Comparison of ENCODE assay signal across 15 cellular contexts in the genomic region with DNA sequence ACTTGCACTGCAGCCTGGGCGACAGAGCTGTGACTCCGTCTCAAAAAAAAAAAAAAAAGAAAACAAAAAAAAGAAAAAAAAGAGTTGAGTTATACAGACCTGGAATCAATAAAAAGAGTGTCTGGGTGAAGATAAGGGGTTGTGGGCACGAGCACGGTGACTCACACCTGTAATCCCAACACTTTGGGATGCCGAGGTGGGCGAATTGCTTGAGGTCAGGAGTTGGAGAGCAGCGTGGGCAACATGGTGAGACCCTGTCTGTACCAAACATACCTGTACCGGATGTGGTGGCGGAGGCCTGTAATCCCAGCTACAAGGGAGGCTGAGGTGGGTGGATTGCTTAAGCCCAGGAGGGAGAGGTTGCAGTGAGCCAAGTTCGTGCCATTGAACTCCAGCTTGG. TPM values are rescaled to one million over a fixed set of nuclear protein-coding genes. Genes with fewer than 3 reads are reported as not detected.
DNase-seq lines count a peak whose midpoint lies in the region; ATAC-seq and TF ChIP-seq lines count a peak whose summit lies in the region.
"Had no signal": no experiment of that assay in that cellular context is flagged by ENCODE, and none has a peak within 500 bp of the region (broad histone marks: within the 10 kb centered on the region; RNA-seq: fewer than 3 reads in every experiment).

No MANE protein-coding gene starts in this region.

- H3F3A ChIP-seq in GM23338 (replicated peaks; ENCODE audit: low read depth), result 0 out of 2 replicates have a peak, but pooled peaks cover 7% of the 10 kb centered on the region

- CTCF ChIA-PET in CD4-positive, alpha-beta memory T cell (lab: Charles Lee; ENCODE audit: partially characterized antibody), result interaction anchor here (0.6 kb wide), 1 partner anchor 192 kb away, joined by 3 read pairs; no protein-coding TSS in a partner anchor
- CTCF ChIA-PET in naive thymus-derived CD4-positive, alpha-beta T cell (lab: Charles Lee), result no interaction called here

- peaks cover 35% of the 10 kb centered on the region for H3K79me2 ChIP-seq in GM23338 (replicated peaks; ENCODE audit: insufficient read depth)

- no peaks in the 10 kb centered on the region for H3K27me3 Mint-ChIP-seq in CD4-positive, alpha-beta memory T cell
- peaks cover 17% of the 10 kb centered on the region for H3K27me3 Mint-ChIP-seq in GM23338 (ENCODE audit: insufficient read depth, low read depth, poor library complexity)
- H3K27me3 Mint-ChIP-seq in activated T-helper 17 cell treated with anti-CD3 and anti-CD28 coated beads, Interleukin-2, amount 50 U/mL, for 72 hours, result no peaks in the 10 kb centered on the region
- H3K27me3 Mint-ChIP-seq in naive thymus-derived CD4-positive, alpha-beta T cell, result no peaks in the 10 kb centered on the region

- no peak overlapping the region for H3K27ac ChIP-seq in CD4-positive, alpha-beta memory T cell (ENCODE audit: low read depth, low read length)
- H3K27ac ChIP-seq in GM23338 (ENCODE audit: low read depth), result no peak overlapping the region
- H3K27ac ChIP-seq in naive thymus-derived CD4-positive, alpha-beta T cell (ENCODE audit: low read depth, low read length), result no peak overlapping the region

- H3K36me3 Mint-ChIP-seq in CD4-positive, alpha-beta memory T cell, result peaks cover 5 to 6% of the 10 kb centered on the region in 2 donors
- H3K36me3 Mint-ChIP-seq in GM23338 (ENCODE audit: low read depth), result peaks cover 19% of the 10 kb centered on the region
- peaks cover 18% of the 10 kb centered on the region for H3K36me3 Mint-ChIP-seq in activated T-helper 17 cell treated with anti-CD3 and anti-CD28 coated beads, Interleukin-2, amount 50 U/mL, for 72 hours (ENCODE audit: low read depth)
- H3K36me3 Mint-ChIP-seq in naive thymus-derived CD4-positive, alpha-beta T cell, result peaks cover 0 to 5% (median 4%) of the 10 kb centered on the region in 5 donors

- peaks cover 0 to 2% (median 0%) of the 10 kb centered on the region in 8 donors for H3K9me3 Mint-ChIP-seq in CD4-positive, alpha-beta memory T cell
- no peaks in the 10 kb centered on the region for H3K9me3 Mint-ChIP-seq in GM23338
- no peaks in the 10 kb centered on the region for H3K9me3 Mint-ChIP-seq in activated T-helper 17 cell treated with anti-CD3 and anti-CD28 coated beads, Interleukin-2, amount 50 U/mL, for 72 hours
- peaks cover 0 to 4% (median 0%) of the 10 kb centered on the region in 11 donors for H3K9me3 Mint-ChIP-seq in naive thymus-derived CD4-positive, alpha-beta T cell

- no peaks in the 10 kb centered on the region for H3K9me2 ChIP-seq in GM23338 (ENCODE audit: insufficient read depth)

- H3K4me3 ChIP-seq in CD4-positive, alpha-beta memory T cell (ENCODE audit: low read length in 2 of 2), result no peak overlapping the region
- no peak overlapping the region; the same call in 1 of the 2 replicates for H3K4me3 ChIP-seq in GM23338
- H3K4me3 ChIP-seq in naive thymus-derived CD4-positive, alpha-beta T cell (ENCODE audit: low read length), result no peak overlapping the region

- H3K4me3 Mint-ChIP-seq in CD4-positive, alpha-beta memory T cell, result peak overlapping the region in 7 of 8 donors; percentile 26 to 73 (median 60)
- H3K4me3 Mint-ChIP-seq in GM23338, result peak overlapping the region; percentile 96; the same call in 2 of the 3 replicates
- H3K4me3 Mint-ChIP-seq in activated T-helper 17 cell treated with anti-CD3 and anti-CD28 coated beads, Interleukin-2, amount 50 U/mL, for 72 hours, result peak overlapping the region; percentile 62
- peak overlapping the region in 8 of 10 donors; percentile 27 to 89 (median 70) for H3K4me3 Mint-ChIP-seq in naive thymus-derived CD4-positive, alpha-beta T cell

- H3K27ac Mint-ChIP-seq in CD4-positive, alpha-beta memory T cell, result peak overlapping the region in 6 of 7 donors; percentile 17 to 90 (median 86)
- H3K27ac Mint-ChIP-seq in GM23338, result no peak overlapping the region
- H3K27ac Mint-ChIP-seq in activated T-helper 17 cell treated with anti-CD3 and anti-CD28 coated beads, Interleukin-2, amount 50 U/mL, for 72 hours, result peak overlapping the region; percentile 48
- peak overlapping the region in 7 of 9 donors; percentile 33 to 91 (median 72) for H3K27ac Mint-ChIP-seq in naive thymus-derived CD4-positive, alpha-beta T cell

- intact Hi-C loops in CD4-positive, alpha-beta memory T cell (cut with micrococcal nuclease), result no loop called here
- intact Hi-C loops in naive thymus-derived CD4-positive, alpha-beta T cell (cut with micrococcal nuclease), result loop anchor here in 1 of 2 donors (5.0 kb wide), 1 partner anchor 106 kb away; the partner anchor contains the start of gene SLX4

- ATAC-seq in GM23338 (no peak), GM21381 (IDR thresholded peaks at IDR 0.05; ENCODE audit: unreplicated experiment) (no peak)
- ATAC-seq in activated T-helper 17 cell treated with anti-CD3 and anti-CD28 coated beads, Interleukin-2, amount 50 U/mL, for 72 hours (replicated peaks), result no peak
- no peak for ATAC-seq in naive thymus-derived CD4-positive, alpha-beta T cell

- POLR2A ChIA-PET in CD4-positive, alpha-beta memory T cell (lab: Charles Lee; ENCODE audit: partially characterized antibody), result interaction anchor here (0.6 to 1.9 kb wide), 2 partner anchors 160 to 1775 kb away, joined by 3 to 6 read pairs; no protein-coding TSS in a partner anchor
- POLR2A ChIA-PET in naive thymus-derived CD4-positive, alpha-beta T cell (lab: Charles Lee), result no interaction called here

- no peak for TF ChIP-seq CTCF in GM23338 (conservative IDR thresholded peaks at IDR 0.05; ENCODE audit: low read depth in 2 of 2)

- no peaks in the 10 kb centered on the region for H3K27me3 ChIP-seq in CD4-positive, alpha-beta memory T cell (ENCODE audit: insufficient read depth, low read length)
- no peaks in the 10 kb centered on the region for H3K27me3 ChIP-seq in GM23338 (ENCODE audit: insufficient read depth)
- no peaks in the 10 kb centered on the region for H3K27me3 ChIP-seq in naive thymus-derived CD4-positive, alpha-beta T cell (ENCODE audit: control insufficient read depth in 2 of 2, insufficient read depth in 2 of 2, low read length in 2 of 2)
- H3K27me3 ChIP-seq: BE2C had no signal

- H3K9me3 ChIP-seq in CD4-positive, alpha-beta memory T cell (ENCODE audit: control insufficient read depth in 1 of 2, low read length in 2 of 2), result no peaks in the 10 kb centered on the region
- H3K9me3 ChIP-seq in naive thymus-derived CD4-positive, alpha-beta T cell (ENCODE audit: control insufficient read depth in 2 of 3, low read length in 3 of 3), result no peaks in the 10 kb centered on the region
- H3K9me3 ChIP-seq: BE2C had no signal

- no peak for DNase-seq in CD4-positive, alpha-beta memory T cell
- no peak for DNase-seq in GM23338 (ENCODE audit: low spot score)
- DNase-seq in naive thymus-derived CD4-positive, alpha-beta T cell, result no peak
- DNase-seq in OCI-M1 (lab: John Stamatoyannopoulos, UW), result no peak
- no peak for DNase-seq in COR-L47 (lab: John Stamatoyannopoulos, UW)
- DNase-seq in stimulated activated CD4-positive, alpha-beta T cell treated with anti-CD3 and anti-CD28 coated beads, Interleukin-1b, Interleukin-23, amount 100 ng/mL, for 48 hours, result no peak
- DNase-seq: BE2C, HCEC 1CT, NCI-H1048, NCI-H2227 treated with DMSO at 0.1 percent for 48 hours, SHP77 treated with DMSO at 0.1 percent for 48 hours, substantia nigra, T1000 had no signal

- H4K20me1 ChIP-seq in GM23338 (replicated peaks; ENCODE audit: insufficient read depth), result peaks cover 23% of the 10 kb centered on the region

- no peak overlapping the region for H2AFZ ChIP-seq in GM23338

- peaks cover 17% of the 10 kb centered on the region for H3K4me1 ChIP-seq in CD4-positive, alpha-beta memory T cell (ENCODE audit: insufficient read depth, low read length)
- peaks cover 15% of the 10 kb centered on the region for H3K4me1 ChIP-seq in GM23338 (ENCODE audit: insufficient read depth)
- H3K4me1 ChIP-seq in naive thymus-derived CD4-positive, alpha-beta T cell (ENCODE audit: control insufficient read depth in 2 of 2, insufficient read depth in 2 of 2, low read length in 2 of 2), result peaks cover 6 to 11% of the 10 kb centered on the region in 2 donors
- H3K4me1 ChIP-seq: BE2C had no signal

- H3K36me3 ChIP-seq in CD4-positive, alpha-beta memory T cell (ENCODE audit: insufficient read depth, low read length), result no peaks in the 10 kb centered on the region
- H3K36me3 ChIP-seq in GM23338 (ENCODE audit: insufficient read depth), result no peaks in the 10 kb centered on the region
- H3K36me3 ChIP-seq in naive thymus-derived CD4-positive, alpha-beta T cell (ENCODE audit: control insufficient read depth in 2 of 3, insufficient read depth in 3 of 3, low read length in 3 of 3), result peaks cover 0 to 9% (median 0%) of the 10 kb centered on the region in 3 experiments

- no peak overlapping the region; the same call in 1 of the 2 replicates for H3K4me2 ChIP-seq in GM23338

- peaks cover 18 to 31% (median 23%) of the 10 kb centered on the region in 4 donors for H3K4me1 Mint-ChIP-seq in CD4-positive, alpha-beta memory T cell
- peaks cover 19% of the 10 kb centered on the region for H3K4me1 Mint-ChIP-seq in GM23338
- peaks cover 15% of the 10 kb centered on the region for H3K4me1 Mint-ChIP-seq in activated T-helper 17 cell treated with anti-CD3 and anti-CD28 coated beads, Interleukin-2, amount 50 U/mL, for 72 hours
- H3K4me1 Mint-ChIP-seq in naive thymus-derived CD4-positive, alpha-beta T cell, result peaks cover 12 to 35% (median 27%) of the 10 kb centered on the region in 7 donors

TF ChIP-seq in GM23338, 12 proteins besides CTCF, POLR2A, EP300 and RAD21 (continues in another document):
- TF ChIP-seq ZNF114 (CRISPR knock-in tag; IDR thresholded peaks at IDR 0.05) (no peak), STAT1 (IDR thresholded peaks at IDR 0.05; ENCODE audit: unreplicated experiment) (no peak), ETS1 (IDR thresholded peaks at IDR 0.05) (no peak), CREB1 (CRISPR knock-in tag; IDR thresholded peaks at IDR 0.05; ENCODE audit: low read depth) (no peak)

RNA-seq across cellular contexts. Expression of gene TRAP1, which starts 1.3 kb away (rescaled TPM):
- total RNA-seq in CD4-positive, alpha-beta memory T cell, result 100 to 1,000 TPM; 101 to 111 TPM
- 10 to 100 TPM; 56.4 to 59.2 TPM for polyA plus RNA-seq in CD4-positive, alpha-beta memory T cell
- 207 and 228 TPM in 2 replicates for total RNA-seq in GM23338 (2014; rRNA removed; shearing (Covaris generic))
- polyA plus RNA-seq in GM23338 (2016; fragmentation: Nextera tagmentation; extraction: Ambion mirVana), result 143 and 154 TPM in 2 replicates
- 100 to 1,000 TPM; 124 to 238 TPM for total RNA-seq in activated T-helper 17 cell treated with anti-CD3 and anti-CD28 coated beads, Interleukin-2, amount 50 U/mL, for 72 hours
- 100 to 1,000 TPM in 4 of 5 experiments, 10 to 100 TPM in 1; 96.8 to 138 (median 132) TPM for total RNA-seq in naive thymus-derived CD4-positive, alpha-beta T cell
- polyA plus RNA-seq in naive thymus-derived CD4-positive, alpha-beta T cell, result 10 to 100 TPM; 59.6 to 73.9 TPM
